29 cellular contexts compared by ENCODE assay signal in genomic region chr15:40944510-40945296, GRCh38. TPM values are rescaled to one million over a fixed set of nuclear protein-coding genes. Genes with fewer than 3 reads are reported as not detected.
DNase-seq lines count a peak whose midpoint lies in the region; ATAC-seq and TF ChIP-seq lines count a peak whose summit lies in the region.
"Had no signal": no experiment of that assay in that cellular context is flagged by ENCODE, and none has a peak within 500 bp of the region (broad histone marks: within the 10 kb centered on the region; RNA-seq: fewer than 3 reads in every experiment).

No MANE protein-coding gene starts in this region.

- peak overlapping the region; percentile 26 for H3K4me3 Mint-ChIP-seq in T-helper 1 cell treated with Interleukin-12 subunit alpha and Interleukin-12 subunit beta and Interleukin-4 antibody, amounts not matched to agents 30 μg/mL and 1 μg/mL, for 36 hours
- peak overlapping the region; percentile 45 for H3K4me3 Mint-ChIP-seq in activated T-helper 1 cell treated with anti-CD3 and anti-CD28 coated beads, Interleukin-12 subunit alpha, Interleukin-12 subunit beta, Interleukin-2, Interleukin-4 antibody, amounts not matched to agents 30 ng/mL and 10 ng/mL and 1 ng/mL, durations not matched to agents 14 hours and 24 hours and 36 hours
- H3K4me3 Mint-ChIP-seq in nephron, result peak overlapping the region in 2 of 3 experiments; percentile 7 to 29
- H3K4me3 Mint-ChIP-seq: activated naive CD4-positive, alpha-beta T cell treated with anti-CD3 and anti-CD28 coated beads, Interleukin-2, amount 50 U/mL, for 24 hours; nephron progenitor cell; T-helper 17 cell had no signal

- H3K9me3 Mint-ChIP-seq in T-helper 1 cell treated with Interleukin-12 subunit alpha and Interleukin-12 subunit beta and Interleukin-4 antibody, amounts not matched to agents 30 μg/mL and 1 μg/mL, for 36 hours, result no peaks in the 10 kb centered on the region
- H3K9me3 Mint-ChIP-seq in activated T-helper 1 cell treated with anti-CD3 and anti-CD28 coated beads, Interleukin-12 subunit alpha, Interleukin-12 subunit beta, Interleukin-2, Interleukin-4 antibody, amounts not matched to agents 30 ng/mL and 10 ng/mL and 1 ng/mL, durations not matched to agents 14 hours and 24 hours and 36 hours, result no peaks in the 10 kb centered on the region
- no peaks in the 10 kb centered on the region for H3K9me3 Mint-ChIP-seq in nephron
- H3K9me3 Mint-ChIP-seq: activated CD4-positive, alpha-beta memory T cell treated with anti-CD3 and anti-CD28 coated beads, Interleukin-2, amount 10 ng/mL, durations not matched to agents 7 days and 5 days; activated naive CD4-positive, alpha-beta T cell treated with anti-CD3 and anti-CD28 coated beads, Interleukin-2, amount 50 U/mL, for 24 hours; activated T-helper 17 cell treated with anti-CD3 and anti-CD28 coated beads, Interleukin-2, amount 50 U/mL, for 72 hours; CD4-positive, alpha-beta memory T cell; nephron progenitor cell had no signal

- no peak for TF ChIP-seq CTCF in LNCaP clone FGC (IDR thresholded peaks at IDR 0.05; ENCODE audit: control insufficient read depth, extremely low read depth, insufficient read depth)
- no peak for TF ChIP-seq CTCF in nephron (IDR thresholded peaks at IDR 0.05; ENCODE audit: unreplicated experiment in 3 of 3)
- TF ChIP-seq CTCF in tibial nerve (IDR thresholded peaks at IDR 0.05), result no peak

- no peaks in the 10 kb centered on the region for H3K36me3 Mint-ChIP-seq in T-helper 1 cell treated with Interleukin-12 subunit alpha and Interleukin-12 subunit beta and Interleukin-4 antibody, amounts not matched to agents 30 μg/mL and 1 μg/mL, for 36 hours (ENCODE audit: low read depth)
- no peaks in the 10 kb centered on the region for H3K36me3 Mint-ChIP-seq in activated T-helper 1 cell treated with anti-CD3 and anti-CD28 coated beads, Interleukin-12 subunit alpha, Interleukin-12 subunit beta, Interleukin-2, Interleukin-4 antibody, amounts not matched to agents 30 ng/mL and 10 ng/mL and 1 ng/mL, durations not matched to agents 14 hours and 24 hours and 36 hours (ENCODE audit: low read depth)
- H3K36me3 Mint-ChIP-seq in nephron (ENCODE audit: low read depth), result no peaks in the 10 kb centered on the region
- H3K36me3 Mint-ChIP-seq: activated naive CD4-positive, alpha-beta T cell treated with anti-CD3 and anti-CD28 coated beads, Interleukin-2, amount 50 U/mL, for 24 hours; CD4-positive, alpha-beta memory T cell had no signal

- no peak for ATAC-seq in HG03565 (IDR thresholded peaks at IDR 0.05; ENCODE audit: unreplicated experiment)
- ATAC-seq: activated T-helper 17 cell treated with anti-CD3 and anti-CD28 coated beads, Interleukin-2, amount 50 U/mL, for 72 hours; gastroesophageal sphincter; HCT116; lower lobe of right lung; PC-3; T-helper 17 cell had no signal

- 89 to 91% methylated on average over 11 of the region's 11 CpGs for WGBS in tibial nerve, 2 donors

- DNase-seq in T-helper 1 cell (no peak), LNCaP clone FGC (ENCODE audit: low read depth) (peak; percentile 89), tibial nerve (ENCODE audit: low spot score in 2 of 2) (no peak)
- DNase-seq in activated T-helper 1 cell treated with anti-CD3 and anti-CD28 coated beads, Interleukin-12 subunit alpha, Interleukin-12 subunit beta, Interleukin-2, Interleukin-4 antibody, amounts not matched to agents 30 ng/mL and 10 ng/mL and 1 ng/mL, durations not matched to agents 14 hours and 24 hours and 36 hours (ENCODE audit: low spot score), result no peak
- DNase-seq in stimulated activated CD4-positive, alpha-beta T cell treated with anti-CD3 and anti-CD28 coated beads, Interleukin-4, amount 100 ng/mL, for 1 hour, result no peak
- DNase-seq: activated CD4-positive, alpha-beta memory T cell treated with anti-CD3 and anti-CD28 coated beads, Interleukin-2, amount 10 ng/mL, durations not matched to agents 7 days and 5 days; activated CD4-positive, alpha-beta T cell treated with anti-CD3 and anti-CD28 coated beads for 1 hour; activated CD8-positive, alpha-beta memory T cell treated with anti-CD3 and anti-CD28 coated beads, Interleukin-2, amount 50 U/mL, for 48 hours; CD4-positive, alpha-beta memory T cell; kidney glomerular epithelial cell; lower lobe of right lung; NCI-H446; nephron progenitor cell; NK-92 treated with Interleukin-12 subunit alpha and Interleukin-12 subunit beta, amount 100 ng/mL, for 24 hours; ovary; PC-3; SK-N-SH; stimulated activated naive CD4-positive, alpha-beta T cell; T-helper 17 cell had no signal

- intact Hi-C loops in activated T-helper 1 cell treated with anti-CD3 and anti-CD28 coated beads, Interleukin-12 subunit alpha, Interleukin-12 subunit beta, Interleukin-2, Interleukin-4 antibody, amounts not matched to agents 30 ng/mL and 10 ng/mL and 1 ng/mL, durations not matched to agents 14 hours and 24 hours and 36 hours (cut with micrococcal nuclease), result loop anchor here (5.0 kb wide), 2 partner anchors 37 to 338 kb away; no protein-coding TSS in a partner anchor

- no peak overlapping the region for H3K27ac Mint-ChIP-seq in T-helper 1 cell treated with Interleukin-12 subunit alpha and Interleukin-12 subunit beta and Interleukin-4 antibody, amounts not matched to agents 30 μg/mL and 1 μg/mL, for 36 hours
- no peak overlapping the region for H3K27ac Mint-ChIP-seq in activated T-helper 1 cell treated with anti-CD3 and anti-CD28 coated beads, Interleukin-12 subunit alpha, Interleukin-12 subunit beta, Interleukin-2, Interleukin-4 antibody, amounts not matched to agents 30 ng/mL and 10 ng/mL and 1 ng/mL, durations not matched to agents 14 hours and 24 hours and 36 hours
- peak overlapping the region in 1 of 3 experiments; percentile 11 for H3K27ac Mint-ChIP-seq in nephron
- H3K27ac Mint-ChIP-seq: activated CD4-positive, alpha-beta memory T cell treated with anti-CD3 and anti-CD28 coated beads, Interleukin-2, amount 10 ng/mL, durations not matched to agents 7 days and 5 days; activated naive CD4-positive, alpha-beta T cell treated with anti-CD3 and anti-CD28 coated beads, Interleukin-2, amount 50 U/mL, for 24 hours; activated T-helper 17 cell treated with anti-CD3 and anti-CD28 coated beads, Interleukin-2, amount 50 U/mL, for 72 hours; nephron progenitor cell; T-helper 17 cell had no signal

- peaks cover 0 to 30% (median 22%) of the 10 kb centered on the region in 4 donors for H3K4me1 ChIP-seq in tibial nerve

- no peaks in the 10 kb centered on the region for H3K36me3 ChIP-seq in tibial nerve
- H3K36me3 ChIP-seq: breast epithelium, gastroesophageal sphincter, lower lobe of right lung, ovary, suprapubic skin had no signal

- no peak for TF ChIP-seq POLR2A in tibial nerve (IDR thresholded peaks at IDR 0.05)

- peaks cover 29% of the 10 kb centered on the region for H3K4me1 Mint-ChIP-seq in T-helper 1 cell treated with Interleukin-12 subunit alpha and Interleukin-12 subunit beta and Interleukin-4 antibody, amounts not matched to agents 30 μg/mL and 1 μg/mL, for 36 hours (ENCODE audit: low read depth)
- H3K4me1 Mint-ChIP-seq in activated T-helper 1 cell treated with anti-CD3 and anti-CD28 coated beads, Interleukin-12 subunit alpha, Interleukin-12 subunit beta, Interleukin-2, Interleukin-4 antibody, amounts not matched to agents 30 ng/mL and 10 ng/mL and 1 ng/mL, durations not matched to agents 14 hours and 24 hours and 36 hours (ENCODE audit: low read depth), result peaks cover 23% of the 10 kb centered on the region
- H3K4me1 Mint-ChIP-seq in nephron, result peaks cover 11% of the 10 kb centered on the region

- no peak for TF ChIP-seq EP300 in tibial nerve (IDR thresholded peaks at IDR 0.05)

- no peaks in the 10 kb centered on the region for H3K27me3 ChIP-seq in tibial nerve
- H3K27me3 ChIP-seq: breast epithelium, hepatocyte, ovary, suprapubic skin had no signal

- H3K9me3 ChIP-seq in tibial nerve, result no peaks in the 10 kb centered on the region
- H3K9me3 ChIP-seq: breast epithelium, gastroesophageal sphincter, lower lobe of right lung, ovary, SK-N-SH, suprapubic skin had no signal

- no peak overlapping the region for H3K27ac ChIP-seq in tibial nerve
- H3K27ac ChIP-seq: breast epithelium, gastroesophageal sphincter, hepatocyte, lower lobe of right lung, ovary, suprapubic skin had no signal

- no peak overlapping the region for H3K4me3 ChIP-seq in LNCaP clone FGC (ENCODE audit: low read depth, low read length)
- no peak overlapping the region for H3K4me3 ChIP-seq in tibial nerve
- H3K4me3 ChIP-seq: breast epithelium, gastroesophageal sphincter, hepatocyte, lower lobe of right lung, ovary, suprapubic skin had no signal

- peaks cover under 1% of the 10 kb centered on the region for H3K27me3 Mint-ChIP-seq in T-helper 1 cell treated with Interleukin-12 subunit alpha and Interleukin-12 subunit beta and Interleukin-4 antibody, amounts not matched to agents 30 μg/mL and 1 μg/mL, for 36 hours (ENCODE audit: low read depth)
- H3K27me3 Mint-ChIP-seq in activated T-helper 1 cell treated with anti-CD3 and anti-CD28 coated beads, Interleukin-12 subunit alpha, Interleukin-12 subunit beta, Interleukin-2, Interleukin-4 antibody, amounts not matched to agents 30 ng/mL and 10 ng/mL and 1 ng/mL, durations not matched to agents 14 hours and 24 hours and 36 hours (ENCODE audit: insufficient read depth), result peaks cover 4% of the 10 kb centered on the region
- peaks cover 43% of the 10 kb centered on the region for H3K27me3 Mint-ChIP-seq in nephron (ENCODE audit: low read depth)
- H3K27me3 Mint-ChIP-seq: activated naive CD4-positive, alpha-beta T cell treated with anti-CD3 and anti-CD28 coated beads, Interleukin-2, amount 50 U/mL, for 24 hours; activated T-helper 17 cell treated with anti-CD3 and anti-CD28 coated beads, Interleukin-2, amount 50 U/mL, for 72 hours; CD4-positive, alpha-beta memory T cell had no signal

RNA-seq across cellular contexts. Expression of gene CHAC1, which starts 8.6 kb away (rescaled TPM):
- total RNA-seq in activated T-helper 1 cell treated with anti-CD3 and anti-CD28 coated beads, Interleukin-12 subunit alpha, Interleukin-12 subunit beta, Interleukin-2, Interleukin-4 antibody, amounts not matched to agents 30 ng/mL and 10 ng/mL and 1 ng/mL, durations not matched to agents 14 hours and 24 hours and 36 hours, result 11.7 and 12.4 TPM in 2 replicates
- total RNA-seq in tibial nerve, result 1 to 10 TPM in 1 of 4 donors, not detected in 3; 2.7 TPM

RNA-seq across cellular contexts. Expression of gene DLL4, which starts 15.6 kb away (rescaled TPM):
- total RNA-seq in activated T-helper 1 cell treated with anti-CD3 and anti-CD28 coated beads, Interleukin-12 subunit alpha, Interleukin-12 subunit beta, Interleukin-2, Interleukin-4 antibody, amounts not matched to agents 30 ng/mL and 10 ng/mL and 1 ng/mL, durations not matched to agents 14 hours and 24 hours and 36 hours, result 0.29 and 0.36 TPM in 2 replicates
- total RNA-seq in tibial nerve, result 10 to 100 TPM in 1 of 4 donors, 1 to 10 TPM in 3; 4.2 to 11.2 (median 7.1) TPM
- total RNA-seq: activated CD4-positive, alpha-beta memory T cell treated with anti-CD3 and anti-CD28 coated beads, Interleukin-2, amount 10 ng/mL, durations not matched to agents 7 days and 5 days; activated T-helper 17 cell treated with anti-CD3 and anti-CD28 coated beads, Interleukin-2, amount 50 U/mL, for 72 hours; CD4-positive, alpha-beta memory T cell; T-helper 17 cell had no signal

RNA-seq across cellular contexts. Expression of gene VPS18, which starts 50.5 kb away (rescaled TPM):
- 15.0 and 16.7 TPM in 2 replicates for total RNA-seq in activated T-helper 1 cell treated with anti-CD3 and anti-CD28 coated beads, Interleukin-12 subunit alpha, Interleukin-12 subunit beta, Interleukin-2, Interleukin-4 antibody, amounts not matched to agents 30 ng/mL and 10 ng/mL and 1 ng/mL, durations not matched to agents 14 hours and 24 hours and 36 hours
- 10 to 100 TPM; 22.2 to 29.2 (median 25.2) TPM for total RNA-seq in tibial nerve
